25 cellular contexts compared by ENCODE assay signal in the genomic region with DNA sequence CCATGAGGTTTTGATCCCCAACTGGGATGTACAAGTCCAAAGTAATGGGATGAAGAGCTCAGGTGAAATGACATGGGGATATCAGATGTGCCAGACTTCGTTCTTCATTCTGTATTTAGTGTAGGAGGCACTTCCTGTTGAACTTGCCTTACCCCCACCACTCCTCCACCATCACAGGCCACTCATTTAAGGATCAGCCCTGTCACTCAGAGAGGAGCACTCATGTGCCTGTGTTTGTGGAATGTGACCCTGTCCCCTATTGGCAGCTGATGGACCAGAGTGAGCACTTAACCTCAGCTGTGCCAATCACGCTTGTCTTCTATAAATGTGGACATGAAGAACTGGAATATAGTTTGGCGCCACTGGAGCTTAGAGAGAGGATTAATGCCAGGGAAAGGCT.
"Had no signal": no experiment of that assay in that cellular context is flagged by ENCODE, and none has a peak within 500 bp of the region (broad histone marks: within the 10 kb centered on the region; RNA-seq: fewer than 3 reads in every experiment).

No MANE protein-coding gene starts in this region.

- H3K4me3 Mint-ChIP-seq: activated B cell treated with CpG ODN at 0.5 μM for 24 hours; activated CD4-positive, alpha-beta memory T cell treated with anti-CD3 and anti-CD28 coated beads, Interleukin-2, amount 10 ng/mL, durations not matched to agents 7 days and 5 days; activated naive CD8-positive, alpha-beta T cell treated with anti-CD3 and anti-CD28 coated beads, Interleukin-2, amount 10 ng/mL, durations not matched to agents 7 days and 5 days; T-helper 17 cell had no signal

- H3K4me1 Mint-ChIP-seq: activated B cell treated with CpG ODN at 0.5 μM for 24 hours; activated CD4-positive, alpha-beta memory T cell treated with anti-CD3 and anti-CD28 coated beads, Interleukin-2, amount 10 ng/mL, durations not matched to agents 7 days and 5 days; activated naive CD8-positive, alpha-beta T cell treated with anti-CD3 and anti-CD28 coated beads, Interleukin-2, amount 10 ng/mL, durations not matched to agents 7 days and 5 days; T-helper 17 cell had no signal

- ATAC-seq: PC-3, T-helper 17 cell had no signal

- H3K4me1 ChIP-seq: adrenal gland had no signal

- H3K36me3 ChIP-seq: adrenal gland had no signal

- H3K9me3 ChIP-seq: adrenal gland had no signal

- DNase-seq: activated B cell treated with CpG ODN at 0.5 μM for 24 hours; activated CD4-positive, alpha-beta memory T cell treated with anti-CD3 and anti-CD28 coated beads, Interleukin-2, amount 10 ng/mL, durations not matched to agents 7 days and 5 days; activated CD4-positive, alpha-beta T cell treated with anti-CD3 and anti-CD28 coated beads for 1 hour; activated CD4-positive, alpha-beta T cell treated with anti-CD3 and anti-CD28 coated beads, Interleukin-2, amount 50 U/mL, for 1 hour; activated CD8-positive, alpha-beta memory T cell treated with anti-CD3 and anti-CD28 coated beads, Interleukin-2, amount 50 U/mL, for 48 hours; activated naive CD4-positive, alpha-beta T cell treated with anti-CD3 and anti-CD28 coated beads, Interleukin-2, amount 50 U/mL, for 16 hours; activated naive CD8-positive, alpha-beta T cell treated with anti-CD3 and anti-CD28 coated beads, Interleukin-2, amount 10 ng/mL, durations not matched to agents 7 days and 5 days; activated T-cell treated with anti-CD3 and anti-CD28 coated beads, Interleukin-2, amount 50 U/mL, for 1 hour; adrenal gland; anterior cingulate cortex; caudate nucleus; Karpas-422; MM.1S; NCI-H1105; NCI-H1436; NCI-H1694 treated with DMSO at 0.1 percent for 48 hours; NCI-H2081; NCI-H446; NCI-H526; NCI-H774; PC-3; SHP77 treated with DMSO at 0.1 percent for 48 hours; T-helper 17 cell; T-helper 9 cell had no signal

- H3K4me3 ChIP-seq: adrenal gland had no signal

- H3K9me3 Mint-ChIP-seq: activated B cell treated with CpG ODN at 0.5 μM for 24 hours; activated CD4-positive, alpha-beta memory T cell treated with anti-CD3 and anti-CD28 coated beads, Interleukin-2, amount 10 ng/mL, durations not matched to agents 7 days and 5 days; activated naive CD8-positive, alpha-beta T cell treated with anti-CD3 and anti-CD28 coated beads, Interleukin-2, amount 10 ng/mL, durations not matched to agents 7 days and 5 days had no signal

- H3K27ac Mint-ChIP-seq: activated B cell treated with CpG ODN at 0.5 μM for 24 hours; activated CD4-positive, alpha-beta memory T cell treated with anti-CD3 and anti-CD28 coated beads, Interleukin-2, amount 10 ng/mL, durations not matched to agents 7 days and 5 days; activated naive CD8-positive, alpha-beta T cell treated with anti-CD3 and anti-CD28 coated beads, Interleukin-2, amount 10 ng/mL, durations not matched to agents 7 days and 5 days; T-helper 17 cell had no signal

- H3K27me3 ChIP-seq: adrenal gland had no signal

- FAIRE-seq: RCC 7860 had no signal
